9 cellular contexts compared by ENCODE assay signal in genomic region chr2:160334028-160334729, GRCh38.
DNase-seq lines count a peak whose midpoint lies in the region; ATAC-seq and TF ChIP-seq lines count a peak whose summit lies in the region.
"Had no signal": no experiment of that assay in that cellular context is flagged by ENCODE, and none has a peak within 500 bp of the region (broad histone marks: within the 10 kb centered on the region; RNA-seq: fewer than 3 reads in every experiment).

No MANE protein-coding gene starts in this region.

- no peaks in the 10 kb centered on the region for H3K27me3 Mint-ChIP-seq in activated T-cell treated with anti-CD3 and anti-CD28 coated beads, Interleukin-2, amount 50 U/mL, for 72 hours (ENCODE audit: low read depth)
- H3K27me3 Mint-ChIP-seq in Caco-2 (ENCODE audit: insufficient read depth, unreplicated experiment): no peaks in the 10 kb centered on the region
- H3K27me3 Mint-ChIP-seq: IgD-negative memory B cell had no signal

- H3K9me3 Mint-ChIP-seq in activated T-cell treated with anti-CD3 and anti-CD28 coated beads, Interleukin-2, amount 50 U/mL, for 72 hours: no peaks in the 10 kb centered on the region
- no peaks in the 10 kb centered on the region for H3K9me3 Mint-ChIP-seq in Caco-2 (ENCODE audit: unreplicated experiment)
- H3K9me3 Mint-ChIP-seq: IgD-negative memory B cell had no signal

- intact Hi-C loops in Caco-2 (cut with micrococcal nuclease; ENCODE audit: unreplicated experiment) (no loop called here), A673 (cut with micrococcal nuclease; ENCODE audit: unreplicated experiment) (loop anchor here (5.0 kb wide), 1 partner anchor 658 kb away; no protein-coding TSS in a partner anchor)

- TF ChIP-seq CTCF in Caco-2 (IDR thresholded peaks at IDR 0.05; ENCODE audit: insufficient read depth in 1 of 2, low read depth in 1 of 2, low read length in 1 of 2, severe bottlenecking in 1 of 2, unreplicated experiment in 1 of 2) (no peak), A673 (conservative IDR thresholded peaks at IDR 0.05; ENCODE audit: low read depth, low read length) (no peak)

- peaks cover 0 to 3% of the 10 kb centered on the region in 2 donors for H3K36me3 Mint-ChIP-seq in activated T-cell treated with anti-CD3 and anti-CD28 coated beads, Interleukin-2, amount 50 U/mL, for 72 hours (ENCODE audit: insufficient read depth in 2 of 2)
- H3K36me3 Mint-ChIP-seq in Caco-2 (ENCODE audit: insufficient read depth, unreplicated experiment): peaks cover 17% of the 10 kb centered on the region
- H3K36me3 Mint-ChIP-seq: IgD-negative memory B cell had no signal

- no peak overlapping the region for H3K27ac ChIP-seq in A673 (ENCODE audit: low read depth, low read length, poor library complexity, severe bottlenecking)

- H3K4me3 ChIP-seq in Caco-2 (ENCODE audit: low read depth, low read length) (no peak overlapping the region), A673 (ENCODE audit: low read depth, low read length, poor library complexity, severe bottlenecking) (no peak overlapping the region)

- H3K27me3 ChIP-seq in Caco-2 (replicated peaks; ENCODE audit: control insufficient read depth, insufficient read depth, low read length) (no peaks in the 10 kb centered on the region), A673 (replicated peaks; ENCODE audit: insufficient read depth, low read depth, low read length, poor library complexity) (no peaks in the 10 kb centered on the region)

- H3K36me3 ChIP-seq in Caco-2 (ENCODE audit: control insufficient read depth, insufficient read depth, low read length): no peaks in the 10 kb centered on the region
- no peaks in the 10 kb centered on the region for H3K36me3 ChIP-seq in A673 (ENCODE audit: insufficient read depth, low read length, poor library complexity, severe bottlenecking)

- POLR2A ChIA-PET in Caco-2 (lab: Charles Lee) (no interaction called here), A673 (lab: Charles Lee; ENCODE audit: low non-redundant PET) (no interaction called here)

- peak; percentile 72 to 76 for ATAC-seq in activated T-cell treated with anti-CD3 and anti-CD28 coated beads, Interleukin-2, amount 50 U/mL, for 72 hours (replicated peaks in 1 of 2)
- ATAC-seq in HG02981 (IDR thresholded peaks at IDR 0.05; ENCODE audit: unreplicated experiment): no peak

- CTCF ChIA-PET in Caco-2 (lab: Charles Lee): no interaction called here
- CTCF ChIA-PET in A673 (lab: Charles Lee): interaction anchor here (0.6 kb wide), 1 partner anchor 365 kb away, joined by 3 read pairs; no protein-coding TSS in a partner anchor

- H3K4me1 Mint-ChIP-seq in activated T-cell treated with anti-CD3 and anti-CD28 coated beads, Interleukin-2, amount 50 U/mL, for 72 hours (ENCODE audit: low read depth): peaks cover 96% of the 10 kb centered on the region
- H3K4me1 Mint-ChIP-seq in Caco-2 (ENCODE audit: low read depth, unreplicated experiment): peaks cover 15% of the 10 kb centered on the region

- DNase-seq in activated T-cell treated with anti-CD3 and anti-CD28 coated beads, Interleukin-2, amount 50 U/mL, for 1 hour: peak; percentile 28
- DNase-seq in activated T-cell treated with anti-CD3 and anti-CD28 coated beads for 4 hours (no peak), fibroblast of the conjunctiva (ENCODE audit: low read depth) (peak; percentile 74), Caco-2 (no peak), A673 (ENCODE audit: low spot score) (no peak)
- peak; percentile 28 to 42 for DNase-seq in activated T-cell treated with anti-CD3 and anti-CD28 coated beads, Interleukin-2, amount 50 U/mL, for 72 hours
- peak; percentile 24 for DNase-seq in stimulated activated CD4-positive, alpha-beta T cell treated with anti-CD3 and anti-CD28 coated beads, Interleukin-4, amount 100 ng/mL, for 24 hours

- no peaks in the 10 kb centered on the region for H3K9me3 ChIP-seq in Caco-2
- no peaks in the 10 kb centered on the region for H3K9me3 ChIP-seq in A673 (ENCODE audit: low read depth, low read length, poor library complexity, severe bottlenecking)

- BruUV-seq in Caco-2 (replicated peaks; lab: Mats Ljungman, UMichigan) (no TSS peak), A673 (replicated peaks; lab: Mats Ljungman, UMichigan) (no TSS peak)

- peak overlapping the region in 1 of 2 donors; percentile 62 for H3K4me3 Mint-ChIP-seq in activated T-cell treated with anti-CD3 and anti-CD28 coated beads, Interleukin-2, amount 50 U/mL, for 72 hours
- H3K4me3 Mint-ChIP-seq in Caco-2 (ENCODE audit: unreplicated experiment): no peak overlapping the region
- H3K4me3 Mint-ChIP-seq: IgD-negative memory B cell had no signal

- H3K4me1 ChIP-seq in Caco-2 (peaks cover 8% of the 10 kb centered on the region), A673 (ENCODE audit: insufficient read depth, low read length, poor library complexity, severe bottlenecking) (peaks cover 66% of the 10 kb centered on the region)

- H3K27ac Mint-ChIP-seq in activated T-cell treated with anti-CD3 and anti-CD28 coated beads, Interleukin-2, amount 50 U/mL, for 72 hours: peak overlapping the region; percentile 84
- H3K27ac Mint-ChIP-seq in Caco-2 (ENCODE audit: unreplicated experiment): no peak overlapping the region

Comparison
In these comparisons a context has a peak if more than half of its experiments do, and no peak if none do; other contexts are left out.
1. DNase-seq: peak in activated T-cell treated with anti-CD3 and anti-CD28 coated beads, Interleukin-2, amount 50 U/mL, for 1 hour (single experiment), activated T-cell treated with anti-CD3 and anti-CD28 coated beads, Interleukin-2, amount 50 U/mL, for 72 hours (2 of 2), fibroblast of the conjunctiva (single experiment) and stimulated activated CD4-positive, alpha-beta T cell treated with anti-CD3 and anti-CD28 coated beads, Interleukin-4, amount 100 ng/mL, for 24 hours (single experiment); none in activated T-cell treated with anti-CD3 and anti-CD28 coated beads for 4 hours (single experiment), Caco-2 (0 of 2) and A673 (single experiment).